ENCODE assay signal across 14 cellular contexts in the genomic region with DNA sequence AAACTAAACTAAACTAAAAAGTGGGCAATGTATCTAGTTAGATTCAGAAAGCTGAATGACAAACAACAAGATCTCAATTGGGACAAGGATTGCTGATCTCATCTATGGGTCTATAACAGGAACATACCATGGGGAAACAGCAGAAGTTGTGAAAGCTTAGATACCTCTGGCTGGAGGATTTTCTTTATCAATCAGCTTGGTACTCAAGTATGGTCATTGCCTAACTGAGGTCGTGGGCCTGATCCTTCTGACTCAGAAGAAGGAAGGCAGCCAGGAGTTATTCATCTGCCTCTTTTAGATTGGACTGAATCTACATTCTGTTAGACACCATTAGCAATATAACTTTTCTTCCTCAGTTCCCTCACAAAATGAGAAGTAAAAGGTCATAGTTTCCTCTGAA. TPM values are rescaled to one million over a fixed set of nuclear protein-coding genes. Genes with fewer than 3 reads are reported as not detected.
DNase-seq lines count a peak whose midpoint lies in the region; ATAC-seq and TF ChIP-seq lines count a peak whose summit lies in the region.
"Had no signal": no experiment of that assay in that cellular context is flagged by ENCODE, and none has a peak within 500 bp of the region (broad histone marks: within the 10 kb centered on the region; RNA-seq: fewer than 3 reads in every experiment).

No MANE protein-coding gene starts in this region.

- H3K36me3 Mint-ChIP-seq in endothelial cell (ENCODE audit: low read depth, unreplicated experiment), result peaks cover 56% of the 10 kb centered on the region

- peak; percentile 23 for ATAC-seq in foreskin keratinocyte
- no peak for ATAC-seq in GM19397 (IDR thresholded peaks at IDR 0.05; ENCODE audit: unreplicated experiment)
- no peak for ATAC-seq in GM21528 (IDR thresholded peaks at IDR 0.05; ENCODE audit: low FRiP score, unreplicated experiment)

- DNase-seq in AG08396 (ENCODE audit: low spot score) (peak; percentile 75), GOT3 (lab: John Stamatoyannopoulos, UW) (peak; percentile 6), SKM-1 treated with dmso at 0.1 percent for 144 hours (lab: John Stamatoyannopoulos, UW; ENCODE audit: unreplicated experiment) (peak; percentile 80), foreskin keratinocyte (peak in 1 of 2 donors; percentile 55), endothelial cell (ENCODE audit: low spot score) (no peak), vagina (ENCODE audit: extremely low spot score in 2 of 2) (no peak)
- DNase-seq: activated CD4-positive, alpha-beta T cell treated with anti-CD3 and anti-CD28 coated beads, Interleukin-2, amount 10 ng/mL, durations not matched to agents 24 days and 14 days; activated naive CD8-positive, alpha-beta T cell treated with anti-CD3 and anti-CD28 coated beads, Interleukin-2, amount 10 ng/mL, durations not matched to agents 7 days and 5 days; islet precursor cell; NCI-H2081; stimulated activated naive B cell treated with anti-CD40 and anti-IgM and Interleukin-4, amounts not matched to agents 10 μg/mL and 1 μg/mL and 100 μg/mL, for 72 hours had no signal

- H3K9me3 Mint-ChIP-seq in endothelial cell (ENCODE audit: unreplicated experiment), result peaks cover 6% of the 10 kb centered on the region

- H3K4me1 ChIP-seq in foreskin keratinocyte, result peaks cover 4% of the 10 kb centered on the region
- H3K4me1 ChIP-seq in vagina, result no peaks in the 10 kb centered on the region

- peaks cover 9% of the 10 kb centered on the region for H3K27me3 Mint-ChIP-seq in endothelial cell (ENCODE audit: unreplicated experiment)
- H3K27me3 Mint-ChIP-seq: activated naive CD8-positive, alpha-beta T cell treated with anti-CD3 and anti-CD28 coated beads, Interleukin-2, amount 10 ng/mL, durations not matched to agents 7 days and 5 days; stimulated activated naive B cell treated with anti-CD40 and anti-IgM and Interleukin-4, amounts not matched to agents 10 μg/mL and 1 μg/mL and 100 μg/mL, for 72 hours had no signal

- H3K4me1 Mint-ChIP-seq in endothelial cell (ENCODE audit: unreplicated experiment), result peaks cover 10% of the 10 kb centered on the region

- H3K27me3 ChIP-seq in foreskin keratinocyte (no peaks in the 10 kb centered on the region), vagina (no peaks in the 10 kb centered on the region)

- H3K36me3 ChIP-seq in vagina, result no peaks in the 10 kb centered on the region

- H3K9me3 ChIP-seq in vagina, result no peaks in the 10 kb centered on the region

- H3K4me3 ChIP-seq in vagina, result no peak overlapping the region

- TF ChIP-seq CTCF in foreskin keratinocyte (conservative IDR thresholded peaks at IDR 0.05) (no peak), endothelial cell (IDR thresholded peaks at IDR 0.05; ENCODE audit: unreplicated experiment) (no peak), vagina (IDR thresholded peaks at IDR 0.05) (no peak)

- H3K27ac ChIP-seq in foreskin keratinocyte (no peak overlapping the region), vagina (no peak overlapping the region)

- intact Hi-C loops in vagina (cut with DNase I), result no loop called here

- no peak overlapping the region for H3K27ac Mint-ChIP-seq in endothelial cell (ENCODE audit: unreplicated experiment)
- H3K27ac Mint-ChIP-seq: activated CD4-positive, alpha-beta T cell treated with anti-CD3 and anti-CD28 coated beads, Interleukin-2, amount 10 ng/mL, durations not matched to agents 24 days and 14 days; activated naive CD8-positive, alpha-beta T cell treated with anti-CD3 and anti-CD28 coated beads, Interleukin-2, amount 10 ng/mL, durations not matched to agents 7 days and 5 days; nephron; stimulated activated naive B cell treated with anti-CD40 and anti-IgM and Interleukin-4, amounts not matched to agents 10 μg/mL and 1 μg/mL and 100 μg/mL, for 72 hours had no signal

- TF ChIP-seq POLR2A in vagina (IDR thresholded peaks at IDR 0.05), result no peak

- no peak overlapping the region for H3K4me3 Mint-ChIP-seq in endothelial cell (ENCODE audit: unreplicated experiment)
- H3K4me3 Mint-ChIP-seq: activated CD4-positive, alpha-beta T cell treated with anti-CD3 and anti-CD28 coated beads, Interleukin-2, amount 10 ng/mL, durations not matched to agents 24 days and 14 days; activated naive CD8-positive, alpha-beta T cell treated with anti-CD3 and anti-CD28 coated beads, Interleukin-2, amount 10 ng/mL, durations not matched to agents 7 days and 5 days; nephron; stimulated activated naive B cell treated with anti-CD40 and anti-IgM and Interleukin-4, amounts not matched to agents 10 μg/mL and 1 μg/mL and 100 μg/mL, for 72 hours had no signal

RNA-seq across cellular contexts. Expression of a gene that starts 39.7 kb away (rescaled TPM):
- total RNA-seq in foreskin keratinocyte, result 67.4 and 74.0 TPM in 2 replicates
- 64.9 and 70.3 TPM in 2 replicates for polyA plus RNA-seq in foreskin keratinocyte
- total RNA-seq in endothelial cell (ENCODE audit: unreplicated experiment), result 61.8 TPM
- total RNA-seq in vagina, result 23.6 TPM

Comparison
In these comparisons a context has a peak if more than half of its experiments do, and no peak if none do; other contexts are left out.
1. DNase-seq: peak in AG08396 (single experiment), GOT3 (single experiment) and SKM-1 treated with dmso at 0.1 percent for 144 hours (single experiment); none in endothelial cell (single experiment) and vagina (0 of 2).